ENCODE assay signal across 31 cellular contexts in genomic region chrX:53704854-53705253, GRCh38.
"Had no signal": no experiment of that assay in that cellular context is flagged by ENCODE, and none has a peak within 500 bp of the region (broad histone marks: within the 10 kb centered on the region; RNA-seq: fewer than 3 reads in every experiment).

No MANE protein-coding gene starts in this region.

- FAIRE-seq: endometrium, endothelial cell of umbilical vein had no signal

- H3K36me3 Mint-ChIP-seq: brain had no signal

- H3K27me3 ChIP-seq: cardiac muscle cell, colonic mucosa, esophagus squamous epithelium, gastroesophageal sphincter had no signal

- H3K4me3 Mint-ChIP-seq: activated CD8-positive, alpha-beta T cell treated with anti-CD3 and anti-CD28 coated beads for 36 hours; activated naive CD8-positive, alpha-beta T cell; activated T-cell treated with anti-CD3 and anti-CD28 coated beads, Interleukin-2, amount 50 U/mL, for 4 hours; activated T-helper 17 cell treated with anti-CD3 and anti-CD28 coated beads, Interleukin-2, amount 50 U/mL, for 72 hours; brain; WTC11 had no signal

- H3K27ac ChIP-seq: breast epithelium, cardiac muscle cell, colonic mucosa, epithelial cell of prostate, esophagus squamous epithelium, gastroesophageal sphincter, VCaP had no signal

- H3K27me3 Mint-ChIP-seq: activated CD8-positive, alpha-beta T cell treated with anti-CD3 and anti-CD28 coated beads for 36 hours; activated naive CD8-positive, alpha-beta T cell; activated T-helper 17 cell treated with anti-CD3 and anti-CD28 coated beads, Interleukin-2, amount 50 U/mL, for 72 hours had no signal

- H3K27ac Mint-ChIP-seq: activated CD8-positive, alpha-beta T cell treated with anti-CD3 and anti-CD28 coated beads for 36 hours; activated naive CD8-positive, alpha-beta T cell; activated T-helper 17 cell treated with anti-CD3 and anti-CD28 coated beads, Interleukin-2, amount 50 U/mL, for 72 hours; brain; WTC11 had no signal

- ATAC-seq: activated CD4-positive, CD25-positive, alpha-beta regulatory T cell treated with anti-CD3 and anti-CD28 coated beads, Interleukin-2, amount 50 U/mL, for 24 hours; activated CD8-positive, alpha-beta T cell treated with anti-CD3 and anti-CD28 coated beads for 36 hours; activated T-cell treated with anti-CD3 and anti-CD28 coated beads, Interleukin-2, amount 50 U/mL, for 4 hours; activated T-helper 17 cell treated with anti-CD3 and anti-CD28 coated beads, Interleukin-2, amount 50 U/mL, for 72 hours; gastroesophageal sphincter; WTC11 had no signal

- H3K36me3 ChIP-seq: breast epithelium, cardiac muscle cell, colonic mucosa, esophagus squamous epithelium, gastroesophageal sphincter had no signal

- H3K4me1 Mint-ChIP-seq: activated T-helper 17 cell treated with anti-CD3 and anti-CD28 coated beads, Interleukin-2, amount 50 U/mL, for 72 hours; brain; WTC11 had no signal

- DNase-seq: activated CD4-positive, alpha-beta T cell treated with anti-CD3 and anti-CD28 coated beads for 48 hours; activated CD4-positive, alpha-beta T cell treated with anti-CD3 and anti-CD28 coated beads, Interleukin-2, amount 50 U/mL, for 1 hour; activated CD4-positive, alpha-beta T cell treated with anti-CD3 and anti-CD28 coated beads, Interleukin-2, amount 50 U/mL, for 48 hours; activated CD8-positive, alpha-beta memory T cell treated with anti-CD3 and anti-CD28 coated beads for 24 hours; activated CD8-positive, alpha-beta T cell treated with anti-CD3 and anti-CD28 coated beads for 36 hours; activated effector memory CD4-positive, alpha-beta T cell treated with Interleukin-2 at 50 U/mL for 16 hours; activated gamma-delta T cell treated with Interleukin-2 at 50 U/mL for 16 hours; activated naive CD4-positive, alpha-beta T cell treated with anti-CD3 and anti-CD28 coated beads, Interleukin-2, amount 50 U/mL, for 16 hours; activated naive CD4-positive, alpha-beta T cell treated with Interleukin-2 at 50 U/mL for 16 hours; activated T-cell treated with anti-CD3 and anti-CD28 coated beads, Interleukin-2, amount 50 U/mL, for 4 hours; amygdala; aorta; central memory CD4-positive, alpha-beta T cell; cerebellar nuclear complex; colonic mucosa; effector CD8-positive, alpha-beta T cell; esophagus squamous epithelium; foreskin melanocyte; T-helper 2 cell had no signal

- H3K4me3 ChIP-seq: breast epithelium, cardiac muscle cell, colonic mucosa, esophagus squamous epithelium, gastroesophageal sphincter had no signal

- H3K4me1 ChIP-seq: breast epithelium, colonic mucosa, esophagus squamous epithelium, gastroesophageal sphincter had no signal

- H3K9me3 ChIP-seq: breast epithelium, colonic mucosa, esophagus squamous epithelium, gastroesophageal sphincter had no signal

- H3K9me3 Mint-ChIP-seq: activated CD8-positive, alpha-beta T cell treated with anti-CD3 and anti-CD28 coated beads for 36 hours; activated T-cell treated with anti-CD3 and anti-CD28 coated beads, Interleukin-2, amount 50 U/mL, for 4 hours; activated T-helper 17 cell treated with anti-CD3 and anti-CD28 coated beads, Interleukin-2, amount 50 U/mL, for 72 hours had no signal
